Comparison of ENCODE assay signal across 8 cellular contexts in genomic region chr10:44981172-44982113, GRCh38. TPM values are rescaled to one million over a fixed set of nuclear protein-coding genes. Genes with fewer than 3 reads are reported as not detected.
DNase-seq lines count a peak whose midpoint lies in the region; ATAC-seq and TF ChIP-seq lines count a peak whose summit lies in the region.

No MANE protein-coding gene starts in this region.

- H3K9me3 ChIP-seq in skeletal muscle satellite cell (replicated peaks; ENCODE audit: low read length) = no peaks in the 10 kb centered on the region

- H3K4me3 ChIP-seq in skeletal muscle satellite cell (ENCODE audit: low read length) = peak overlapping the region; percentile 54

- no peaks in the 10 kb centered on the region for H3K36me3 ChIP-seq in skeletal muscle satellite cell (ENCODE audit: insufficient read depth, low read length)

- H3K4me1 ChIP-seq in skeletal muscle satellite cell (ENCODE audit: control insufficient read depth, insufficient read depth, low read length) = peaks cover 58% of the 10 kb centered on the region

- no peaks in the 10 kb centered on the region for H3K27me3 ChIP-seq in skeletal muscle satellite cell (ENCODE audit: control insufficient read depth, insufficient read depth, low read length)

- TF ChIP-seq CTCF in GM10266 (IDR thresholded peaks at IDR 0.05; ENCODE audit: control insufficient read depth, insufficient read depth, low read depth, missing control alignments) = no peak

- DNase-seq in GM10266 (ENCODE audit: extremely low spot score) (peak; percentile 57), SW 1271 (lab: John Stamatoyannopoulos, UW) (peak; percentile 28 to 85), glomerular visceral epithelial cell (ENCODE audit: extremely low spot score) (peak; percentile 82), T-helper 9 cell (no peak), DMS79 (lab: John Stamatoyannopoulos, UW) (no peak), NCI-H69 (lab: John Stamatoyannopoulos, UW) (no peak)

- peak overlapping the region; percentile 73 for H3K9ac ChIP-seq in skeletal muscle satellite cell (ENCODE audit: low read depth, low read length)

- ATAC-seq in HG02852 (IDR thresholded peaks at IDR 0.05; ENCODE audit: unreplicated experiment) = peak; percentile 68

- peak overlapping the region; percentile 64 for H3K4me2 ChIP-seq in skeletal muscle satellite cell (ENCODE audit: low read length)

RNA-seq across cellular contexts. Expression of gene DEPP1, which starts 2.8 kb away (rescaled TPM):
- total RNA-seq in skeletal muscle satellite cell (2012; rRNA removed) = 6.1 and 10.1 TPM in 2 replicates

RNA-seq across cellular contexts. Expression of gene ZNF22, which starts 19.3 kb away (rescaled TPM):
- 9.2 and 9.4 TPM in 2 replicates for total RNA-seq in skeletal muscle satellite cell (2012; rRNA removed)

RNA-seq across cellular contexts. Expression of gene RASSF4, which starts 21.8 kb away (rescaled TPM):
- total RNA-seq in skeletal muscle satellite cell (2012; rRNA removed) = 1.8 and 10.5 TPM in 2 replicates

Comparison
In these comparisons a context has a peak if more than half of its experiments do, and no peak if none do; other contexts are left out.
1. DNase-seq: peak in GM10266 (single experiment), SW 1271 (2 of 2) and glomerular visceral epithelial cell (single experiment); none in T-helper 9 cell (single experiment), DMS79 (single experiment) and NCI-H69 (single experiment).